ENCODE assay signal across 1 cellular context in the genomic region with DNA sequence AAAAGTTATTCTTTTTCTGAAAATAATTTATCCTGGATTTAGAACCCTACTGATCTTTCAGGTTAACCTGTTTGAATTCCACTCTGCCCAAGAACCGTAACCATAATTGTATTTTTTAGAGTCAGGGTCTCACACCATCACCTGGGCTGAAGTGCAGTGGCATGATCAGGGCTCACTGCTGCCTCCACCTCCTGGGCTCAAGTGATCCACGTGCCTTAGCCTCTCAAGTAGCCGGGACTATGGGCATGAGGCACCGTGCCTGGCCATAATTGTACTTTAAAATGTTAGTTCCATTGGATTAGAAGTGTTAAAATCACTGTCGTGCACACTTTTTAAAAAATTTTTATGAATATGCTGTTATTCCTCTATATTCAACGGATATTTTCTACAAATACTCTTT.
TF ChIP-seq lines count a peak whose summit lies in the region.

No MANE protein-coding gene starts in this region.

TF ChIP-seq in liver, 16 proteins besides CTCF, POLR2A, EP300 and RAD21 (continued from another document):
- TF ChIP-seq, protein P1, sequence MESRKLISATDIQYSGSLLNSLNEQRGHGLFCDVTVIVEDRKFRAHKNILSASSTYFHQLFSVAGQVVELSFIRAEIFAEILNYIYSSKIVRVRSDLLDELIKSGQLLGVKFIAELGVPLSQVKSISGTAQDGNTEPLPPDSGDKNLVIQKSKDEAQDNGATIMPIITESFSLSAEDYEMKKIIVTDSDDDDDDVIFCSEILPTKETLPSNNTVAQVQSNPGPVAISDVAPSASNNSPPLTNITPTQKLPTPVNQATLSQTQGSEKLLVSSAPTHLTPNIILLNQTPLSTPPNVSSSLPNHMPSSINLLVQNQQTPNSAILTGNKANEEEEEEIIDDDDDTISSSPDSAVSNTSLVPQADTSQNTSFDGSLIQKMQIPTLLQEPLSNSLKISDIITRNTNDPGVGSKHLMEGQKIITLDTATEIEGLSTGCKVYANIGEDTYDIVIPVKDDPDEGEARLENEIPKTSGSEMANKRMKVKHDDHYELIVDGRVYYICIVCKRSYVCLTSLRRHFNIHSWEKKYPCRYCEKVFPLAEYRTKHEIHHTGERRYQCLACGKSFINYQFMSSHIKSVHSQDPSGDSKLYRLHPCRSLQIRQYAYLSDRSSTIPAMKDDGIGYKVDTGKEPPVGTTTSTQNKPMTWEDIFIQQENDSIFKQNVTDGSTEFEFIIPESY (IDR thresholded peaks at IDR 0.05): no peak
